ENCODE assay signal across 8 cellular contexts in genomic region chr1:150922519-150922975, GRCh38. TPM values are rescaled to one million over a fixed set of nuclear protein-coding genes. Genes with fewer than 3 reads are reported as not detected.
A peak's percentile ranks its signal among the peaks of the same experiment; 100 is the strongest.
DNase-seq lines count a peak whose midpoint lies in the region; ATAC-seq and TF ChIP-seq lines count a peak whose summit lies in the region.

No MANE protein-coding gene starts in this region.

- peak overlapping the region; percentile 74 for H2AFZ ChIP-seq in MM.1S (ENCODE audit: low read length)

- no peaks in the 10 kb centered on the region for H3K27me3 ChIP-seq in MM.1S (replicated peaks; ENCODE audit: insufficient read depth, low read length)
- no peaks in the 10 kb centered on the region for H3K27me3 ChIP-seq in ovary
- H3K27me3 ChIP-seq in transverse colon, result no peaks in the 10 kb centered on the region

- H4K20me1 ChIP-seq in MM.1S (ENCODE audit: insufficient read depth, low read length), result no peaks in the 10 kb centered on the region

- H3K27ac ChIP-seq in MM.1S (ENCODE audit: low read length) (no peak overlapping the region), ovary (no peak overlapping the region), transverse colon (no peak overlapping the region)

- peak overlapping the region; percentile 21 for H3K4me3 Mint-ChIP-seq in activated T-helper 17 cell treated with anti-CD3 and anti-CD28 coated beads, Interleukin-2, amount 50 U/mL, for 72 hours

- no peak for TF ChIP-seq EP300 in ovary (IDR thresholded peaks at IDR 0.05)
- TF ChIP-seq EP300 in transverse colon (IDR thresholded peaks at IDR 0.05; ENCODE audit: low read depth), result no peak

- peak; percentile 47 for ATAC-seq in GM21737 (IDR thresholded peaks at IDR 0.05; ENCODE audit: unreplicated experiment)
- peak; percentile 91 for ATAC-seq in activated T-helper 17 cell treated with anti-CD3 and anti-CD28 coated beads, Interleukin-2, amount 50 U/mL, for 72 hours (replicated peaks)

- H3K9ac ChIP-seq in MM.1S (ENCODE audit: low read length), result no peak overlapping the region

- intact Hi-C loops in ovary (cut with DNase I) (loop anchor here in 1 of 4 donors (10.0 kb wide), 1 partner anchor 52 kb away; the partner anchor contains the start of gene CERS2), transverse colon (cut with DNase I; ENCODE audit: low total_unique reads) (no loop called here)

- H3K36me3 ChIP-seq in MM.1S (replicated peaks; ENCODE audit: insufficient read depth, low read length) (no peaks in the 10 kb centered on the region), ovary (no peaks in the 10 kb centered on the region), transverse colon (no peaks in the 10 kb centered on the region)

- H3K4me1 Mint-ChIP-seq in activated T-helper 17 cell treated with anti-CD3 and anti-CD28 coated beads, Interleukin-2, amount 50 U/mL, for 72 hours, result peaks cover 6% of the 10 kb centered on the region

- TF ChIP-seq CTCF in MM.1S (IDR thresholded peaks at IDR 0.05; ENCODE audit: low read length) (peak; percentile 91), foreskin fibroblast (IDR thresholded peaks at IDR 0.05; ENCODE audit: low read depth, low read length) (peak; percentile 76), ovary (IDR thresholded peaks at IDR 0.05) (peak in 2 of 3 donors; percentile 55 to 56), transverse colon (IDR thresholded peaks at IDR 0.05) (peak; percentile 63 to 81 (median 78))

- in situ Hi-C loops in transverse colon (cut with MboI; ENCODE audit: low pct_ligation_motif_present in 1 of 4, low pct_unique_long_range_greater_than_20kb in 1 of 4, low sequenced_read_pairs in 3 of 4), result no loop called here

- H3K9me2 ChIP-seq in MM.1S (replicated peaks; ENCODE audit: insufficient read depth, low read length), result no peaks in the 10 kb centered on the region

- H3K9me3 Mint-ChIP-seq in activated T-helper 17 cell treated with anti-CD3 and anti-CD28 coated beads, Interleukin-2, amount 50 U/mL, for 72 hours, result no peaks in the 10 kb centered on the region

- peaks cover 18% of the 10 kb centered on the region for H3K36me3 Mint-ChIP-seq in activated T-helper 17 cell treated with anti-CD3 and anti-CD28 coated beads, Interleukin-2, amount 50 U/mL, for 72 hours (ENCODE audit: low read depth)

- H3K79me2 ChIP-seq in MM.1S (ENCODE audit: low read length), result peaks cover 14% of the 10 kb centered on the region

- TF ChIP-seq POLR2A in ovary (IDR thresholded peaks at IDR 0.05) (no peak), transverse colon (IDR thresholded peaks at IDR 0.05) (no peak)

- DNase-seq in D341Med (ENCODE audit: low spot score) (peak; percentile 76), MM.1S (peak; percentile 91), SHP77 treated with DMSO at 0.1 percent for 48 hours (lab: John Stamatoyannopoulos, UW) (peak; percentile 92), foreskin fibroblast (peak; percentile 79 to 93), ovary (peak; percentile 46 to 83 (median 60)), transverse colon (peak; percentile 83)

- peaks cover 13% of the 10 kb centered on the region for H3F3A ChIP-seq in MM.1S (ENCODE audit: insufficient read depth, low read length)

- peaks cover 5% of the 10 kb centered on the region for H3K4me1 ChIP-seq in MM.1S (ENCODE audit: low read length)
- no peaks in the 10 kb centered on the region for H3K4me1 ChIP-seq in ovary (ENCODE audit: insufficient read depth)
- peaks cover 0 to 19% (median 8%) of the 10 kb centered on the region in 4 donors for H3K4me1 ChIP-seq in transverse colon

- 42 to 47% (median 42%) methylated on average over 2 of the region's 2 CpGs for WGBS in ovary, 3 donors
- WGBS in transverse colon (ENCODE audit: low coverage in 1 of 2), 2 donors, result 43% methylated on average over 2 of the region's 2 CpGs

- peak overlapping the region; percentile 86 for H3K27ac Mint-ChIP-seq in activated T-helper 17 cell treated with anti-CD3 and anti-CD28 coated beads, Interleukin-2, amount 50 U/mL, for 72 hours

- H3K4me3 ChIP-seq in MM.1S (ENCODE audit: low read length), result no peak overlapping the region
- no peak overlapping the region for H3K4me3 ChIP-seq in foreskin fibroblast (ENCODE audit: low read depth in 1 of 2, low read length in 2 of 2)
- H3K4me3 ChIP-seq in ovary, result no peak overlapping the region
- no peak overlapping the region for H3K4me3 ChIP-seq in transverse colon

- 0 out of 2 replicates have a peak overlapping the region, but pooled peaks have one; percentile 1 for H3K4me2 ChIP-seq in MM.1S (ENCODE audit: low read depth, low read length)

- H3K9me3 ChIP-seq in MM.1S (replicated peaks; ENCODE audit: insufficient read depth, low read length) (no peaks in the 10 kb centered on the region), ovary (no peaks in the 10 kb centered on the region), transverse colon (no peaks in the 10 kb centered on the region)

- H3K27me3 Mint-ChIP-seq in activated T-helper 17 cell treated with anti-CD3 and anti-CD28 coated beads, Interleukin-2, amount 50 U/mL, for 72 hours, result no peaks in the 10 kb centered on the region

RNA-seq across cellular contexts. Expression of gene SETDB1, which starts 3.6 kb away (rescaled TPM):
- 10 to 100 TPM; 49.3 to 74.3 TPM for total RNA-seq in activated T-helper 17 cell treated with anti-CD3 and anti-CD28 coated beads, Interleukin-2, amount 50 U/mL, for 72 hours
- total RNA-seq in ovary, result 10 to 100 TPM; 21.9 to 49.4 (median 40.9) TPM
- polyA plus RNA-seq in ovary, result 10 to 100 TPM; 24.0 to 46.2 TPM
- 10 to 100 TPM; 19.5 to 59.7 (median 39.2) TPM for total RNA-seq in transverse colon

RNA-seq across cellular contexts. Expression of gene CTXND2, which starts 35.6 kb away (rescaled TPM):
- total RNA-seq in activated T-helper 17 cell treated with anti-CD3 and anti-CD28 coated beads, Interleukin-2, amount 50 U/mL, for 72 hours, result not detected
- not detected for total RNA-seq in ovary
- not detected for polyA plus RNA-seq in ovary
- total RNA-seq in transverse colon, result not detected

RNA-seq across cellular contexts. Expression of gene ARNT, which starts 46.1 kb away (rescaled TPM):
- 10 to 100 TPM; 28.4 to 50.4 TPM for total RNA-seq in activated T-helper 17 cell treated with anti-CD3 and anti-CD28 coated beads, Interleukin-2, amount 50 U/mL, for 72 hours
- total RNA-seq in ovary, result 10 to 100 TPM; 52.5 to 79.8 (median 60.5) TPM
- 10 to 100 TPM; 27.9 to 84.0 TPM for polyA plus RNA-seq in ovary
- 10 to 100 TPM; 47.9 to 64.6 (median 53.9) TPM for total RNA-seq in transverse colon

RNA-seq across cellular contexts. Expression of gene CERS2, which starts 52.1 kb away (rescaled TPM):
- total RNA-seq in activated T-helper 17 cell treated with anti-CD3 and anti-CD28 coated beads, Interleukin-2, amount 50 U/mL, for 72 hours, result 100 to 1,000 TPM; 114 to 212 TPM
- total RNA-seq in ovary (100 to 1,000 TPM in 5 of 7 donors, 10 to 100 TPM in 2; 91.9 to 198 (median 156) TPM), transverse colon (100 to 1,000 TPM in 2 of 4 donors, 10 to 100 TPM in 2; 35.2 to 142 (median 101) TPM)
- polyA plus RNA-seq in ovary, result 100 to 1,000 TPM; 124 to 339 TPM

RNA-seq across cellular contexts. Expression of gene ANXA9, which starts 59.5 kb away (rescaled TPM):
- total RNA-seq in activated T-helper 17 cell treated with anti-CD3 and anti-CD28 coated beads, Interleukin-2, amount 50 U/mL, for 72 hours, result under 1 TPM; 0.19 to 0.30 TPM
- total RNA-seq in ovary (1 to 10 TPM in 3 of 7 donors, under 1 TPM in 4; 0.24 to 6.9 (median 0.79) TPM), transverse colon (under 1 TPM in 1 of 4 donors, not detected in 3; 0.32 TPM)
- polyA plus RNA-seq in ovary, result 1 to 10 TPM in 1 of 2 donors, under 1 TPM in 1; 0.44 to 1.2 TPM
